1 cellular context compared by ENCODE assay signal in the genomic region with DNA sequence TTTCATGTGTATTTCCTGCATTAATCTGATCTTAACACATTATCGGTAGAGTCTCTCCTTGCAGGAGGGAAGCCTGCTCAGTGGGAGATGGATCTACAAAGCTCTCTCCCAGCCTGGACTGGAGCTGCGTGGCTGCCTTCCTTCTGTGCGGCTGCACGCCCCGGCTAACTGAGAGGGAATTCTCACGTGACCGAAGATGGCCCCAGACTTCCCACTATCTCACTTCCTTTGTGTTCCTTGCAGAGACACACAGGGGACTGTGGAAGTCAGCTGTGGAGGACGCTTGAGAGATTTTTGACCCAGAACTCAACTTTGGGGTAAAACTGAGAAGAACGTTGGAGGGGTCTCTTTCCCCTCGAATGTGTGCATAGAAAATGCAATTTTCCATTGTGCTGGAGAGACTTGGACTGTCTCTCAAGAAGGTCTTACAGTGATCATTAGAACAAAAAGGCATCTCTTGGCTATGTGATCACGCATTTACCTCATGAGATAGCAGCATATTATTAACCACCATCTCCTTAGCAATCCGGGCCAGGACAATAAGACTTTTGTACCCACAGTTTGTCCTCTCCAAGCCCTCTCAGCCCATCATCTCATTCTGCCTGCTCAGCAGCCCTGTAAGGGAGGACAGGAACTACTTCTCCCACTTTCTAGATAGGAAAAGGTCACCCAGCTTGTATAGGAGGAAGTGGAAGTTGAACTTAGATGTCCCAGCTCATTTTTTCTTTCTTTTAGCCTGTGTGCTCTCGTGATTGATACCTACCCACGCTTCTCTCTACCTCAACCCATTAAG.
TF ChIP-seq lines count a peak whose summit lies in the region.

No MANE protein-coding gene starts in this region.

TF ChIP-seq in K562, 482 proteins besides CTCF, POLR2A, EP300 and RAD21 (continued from another document and continues in another):
- TF ChIP-seq, protein P1, sequence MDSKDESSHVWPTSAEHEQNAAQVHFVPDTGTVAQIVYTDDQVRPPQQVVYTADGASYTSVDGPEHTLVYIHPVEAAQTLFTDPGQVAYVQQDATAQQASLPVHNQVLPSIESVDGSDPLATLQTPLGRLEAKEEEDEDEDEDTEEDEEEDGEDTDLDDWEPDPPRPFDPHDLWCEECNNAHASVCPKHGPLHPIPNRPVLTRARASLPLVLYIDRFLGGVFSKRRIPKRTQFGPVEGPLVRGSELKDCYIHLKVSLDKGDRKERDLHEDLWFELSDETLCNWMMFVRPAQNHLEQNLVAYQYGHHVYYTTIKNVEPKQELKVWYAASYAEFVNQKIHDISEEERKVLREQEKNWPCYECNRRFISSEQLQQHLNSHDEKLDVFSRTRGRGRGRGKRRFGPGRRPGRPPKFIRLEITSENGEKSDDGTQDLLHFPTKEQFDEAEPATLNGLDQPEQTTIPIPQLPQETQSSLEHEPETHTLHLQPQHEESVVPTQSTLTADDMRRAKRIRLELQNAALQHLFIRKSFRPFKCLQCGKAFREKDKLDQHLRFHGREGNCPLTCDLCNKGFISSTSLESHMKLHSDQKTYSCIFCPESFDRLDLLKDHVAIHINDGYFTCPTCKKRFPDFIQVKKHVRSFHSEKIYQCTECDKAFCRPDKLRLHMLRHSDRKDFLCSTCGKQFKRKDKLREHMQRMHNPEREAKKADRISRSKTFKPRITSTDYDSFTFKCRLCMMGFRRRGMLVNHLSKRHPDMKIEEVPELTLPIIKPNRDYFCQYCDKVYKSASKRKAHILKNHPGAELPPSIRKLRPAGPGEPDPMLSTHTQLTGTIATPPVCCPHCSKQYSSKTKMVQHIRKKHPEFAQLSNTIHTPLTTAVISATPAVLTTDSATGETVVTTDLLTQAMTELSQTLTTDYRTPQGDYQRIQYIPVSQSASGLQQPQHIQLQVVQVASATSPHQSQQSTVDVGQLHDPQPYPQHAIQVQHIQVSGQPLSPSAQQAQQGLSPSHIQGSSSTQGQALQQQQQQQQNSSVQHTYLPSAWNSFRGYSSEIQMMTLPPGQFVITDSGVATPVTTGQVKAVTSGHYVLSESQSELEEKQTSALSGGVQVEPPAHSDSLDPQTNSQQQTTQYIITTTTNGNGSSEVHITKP (IDR thresholded peaks at IDR 0.05; ENCODE audit: partially characterized antibody) = no peak
- peak; percentile 44; the same call in 1 of the 2 replicates for TF ChIP-seq MTA3 (IDR thresholded peaks at IDR 0.05; ENCODE audit: borderline replicate concordance)
- no peak for TF ChIP-seq ZFX (CRISPR knock-in tag; IDR thresholded peaks at IDR 0.05)
- TF ChIP-seq FUS (optimal IDR thresholded peaks at IDR 0.05; ENCODE audit: low read depth, low read length) = no peak
- TF ChIP-seq FOXA3 (CRISPR knock-in tag; conservative IDR thresholded peaks at IDR 0.05 in 1 of 2, IDR thresholded peaks at IDR 0.05 in 1 of 2) = no peak
- TF ChIP-seq, protein P2, sequence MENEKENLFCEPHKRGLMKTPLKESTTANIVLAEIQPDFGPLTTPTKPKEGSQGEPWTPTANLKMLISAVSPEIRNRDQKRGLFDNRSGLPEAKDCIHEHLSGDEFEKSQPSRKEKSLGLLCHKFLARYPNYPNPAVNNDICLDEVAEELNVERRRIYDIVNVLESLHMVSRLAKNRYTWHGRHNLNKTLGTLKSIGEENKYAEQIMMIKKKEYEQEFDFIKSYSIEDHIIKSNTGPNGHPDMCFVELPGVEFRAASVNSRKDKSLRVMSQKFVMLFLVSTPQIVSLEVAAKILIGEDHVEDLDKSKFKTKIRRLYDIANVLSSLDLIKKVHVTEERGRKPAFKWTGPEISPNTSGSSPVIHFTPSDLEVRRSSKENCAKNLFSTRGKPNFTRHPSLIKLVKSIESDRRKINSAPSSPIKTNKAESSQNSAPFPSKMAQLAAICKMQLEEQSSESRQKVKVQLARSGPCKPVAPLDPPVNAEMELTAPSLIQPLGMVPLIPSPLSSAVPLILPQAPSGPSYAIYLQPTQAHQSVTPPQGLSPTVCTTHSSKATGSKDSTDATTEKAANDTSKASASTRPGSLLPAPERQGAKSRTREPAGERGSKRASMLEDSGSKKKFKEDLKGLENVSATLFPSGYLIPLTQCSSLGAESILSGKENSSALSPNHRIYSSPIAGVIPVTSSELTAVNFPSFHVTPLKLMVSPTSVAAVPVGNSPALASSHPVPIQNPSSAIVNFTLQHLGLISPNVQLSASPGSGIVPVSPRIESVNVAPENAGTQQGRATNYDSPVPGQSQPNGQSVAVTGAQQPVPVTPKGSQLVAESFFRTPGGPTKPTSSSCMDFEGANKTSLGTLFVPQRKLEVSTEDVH (IDR thresholded peaks at IDR 0.05; ENCODE audit: low read depth, partially characterized antibody) = no peak
- TF ChIP-seq ZNF124 (CRISPR knock-in tag; IDR thresholded peaks at IDR 0.05) = no peak
- no peak for TF ChIP-seq OTX1 (CRISPR knock-in tag; IDR thresholded peaks at IDR 0.05)
- TF ChIP-seq TAF7 (tag; IDR thresholded peaks at IDR 0.05) = 0 out of 2 replicates have a peak, but pooled peaks have one; percentile 48
- TF ChIP-seq SIX5 (IDR thresholded peaks at IDR 0.05; ENCODE audit: borderline replicate concordance in 1 of 2, insufficient read depth in 1 of 2, low read depth in 1 of 2, low read length in 2 of 2) = no peak
- TF ChIP-seq NCOA1 (IDR thresholded peaks at IDR 0.05; ENCODE audit: low read depth) = no peak
- TF ChIP-seq PURB (CRISPR knock-in tag; IDR thresholded peaks at IDR 0.05; ENCODE audit: low read depth) = no peak
- TF ChIP-seq, protein P3, sequence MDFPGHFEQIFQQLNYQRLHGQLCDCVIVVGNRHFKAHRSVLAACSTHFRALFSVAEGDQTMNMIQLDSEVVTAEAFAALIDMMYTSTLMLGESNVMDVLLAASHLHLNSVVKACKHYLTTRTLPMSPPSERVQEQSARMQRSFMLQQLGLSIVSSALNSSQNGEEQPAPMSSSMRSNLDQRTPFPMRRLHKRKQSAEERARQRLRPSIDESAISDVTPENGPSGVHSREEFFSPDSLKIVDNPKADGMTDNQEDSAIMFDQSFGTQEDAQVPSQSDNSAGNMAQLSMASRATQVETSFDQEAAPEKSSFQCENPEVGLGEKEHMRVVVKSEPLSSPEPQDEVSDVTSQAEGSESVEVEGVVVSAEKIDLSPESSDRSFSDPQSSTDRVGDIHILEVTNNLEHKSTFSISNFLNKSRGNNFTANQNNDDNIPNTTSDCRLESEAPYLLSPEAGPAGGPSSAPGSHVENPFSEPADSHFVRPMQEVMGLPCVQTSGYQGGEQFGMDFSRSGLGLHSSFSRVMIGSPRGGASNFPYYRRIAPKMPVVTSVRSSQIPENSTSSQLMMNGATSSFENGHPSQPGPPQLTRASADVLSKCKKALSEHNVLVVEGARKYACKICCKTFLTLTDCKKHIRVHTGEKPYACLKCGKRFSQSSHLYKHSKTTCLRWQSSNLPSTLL (IDR thresholded peaks at IDR 0.05) = no peak
- TF ChIP-seq NFYB (IDR thresholded peaks at IDR 0.05; ENCODE audit: extremely low read depth, insufficient read length) = no peak
- no peak for TF ChIP-seq POLR3A (IDR thresholded peaks at IDR 0.05; ENCODE audit: borderline replicate concordance, extremely low read depth, insufficient read depth, insufficient read length)
- TF ChIP-seq ZNF561 (CRISPR knock-in tag; conservative IDR thresholded peaks at IDR 0.05) = no peak
- TF ChIP-seq NR2F6 (CRISPR knock-in tag; IDR thresholded peaks at IDR 0.05) = no peak
- TF ChIP-seq, protein P4, sequence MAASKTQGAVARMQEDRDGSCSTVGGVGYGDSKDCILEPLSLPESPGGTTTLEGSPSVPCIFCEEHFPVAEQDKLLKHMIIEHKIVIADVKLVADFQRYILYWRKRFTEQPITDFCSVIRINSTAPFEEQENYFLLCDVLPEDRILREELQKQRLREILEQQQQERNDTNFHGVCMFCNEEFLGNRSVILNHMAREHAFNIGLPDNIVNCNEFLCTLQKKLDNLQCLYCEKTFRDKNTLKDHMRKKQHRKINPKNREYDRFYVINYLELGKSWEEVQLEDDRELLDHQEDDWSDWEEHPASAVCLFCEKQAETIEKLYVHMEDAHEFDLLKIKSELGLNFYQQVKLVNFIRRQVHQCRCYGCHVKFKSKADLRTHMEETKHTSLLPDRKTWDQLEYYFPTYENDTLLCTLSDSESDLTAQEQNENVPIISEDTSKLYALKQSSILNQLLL (CRISPR knock-in tag; IDR thresholded peaks at IDR 0.05; ENCODE audit: borderline replicate concordance) = no peak
- no peak for TF ChIP-seq ZSCAN32 (CRISPR knock-in tag; IDR thresholded peaks at IDR 0.05)
- TF ChIP-seq MYC (IDR thresholded peaks at IDR 0.05; ENCODE audit: low read depth, low read length) = peak; percentile 71
- no peak for TF ChIP-seq MYC (CRISPR knock-in tag; IDR thresholded peaks at IDR 0.05; ENCODE audit: borderline replicate concordance, low read depth)
- TF ChIP-seq ZNF764 (CRISPR knock-in tag; IDR thresholded peaks at IDR 0.05; ENCODE audit: low read depth) = no peak
- TF ChIP-seq MTA2 (IDR thresholded peaks at IDR 0.05; ENCODE audit: low read depth) = no peak
- no peak for TF ChIP-seq BRD4 (IDR thresholded peaks at IDR 0.05)
- TF ChIP-seq, protein P5, sequence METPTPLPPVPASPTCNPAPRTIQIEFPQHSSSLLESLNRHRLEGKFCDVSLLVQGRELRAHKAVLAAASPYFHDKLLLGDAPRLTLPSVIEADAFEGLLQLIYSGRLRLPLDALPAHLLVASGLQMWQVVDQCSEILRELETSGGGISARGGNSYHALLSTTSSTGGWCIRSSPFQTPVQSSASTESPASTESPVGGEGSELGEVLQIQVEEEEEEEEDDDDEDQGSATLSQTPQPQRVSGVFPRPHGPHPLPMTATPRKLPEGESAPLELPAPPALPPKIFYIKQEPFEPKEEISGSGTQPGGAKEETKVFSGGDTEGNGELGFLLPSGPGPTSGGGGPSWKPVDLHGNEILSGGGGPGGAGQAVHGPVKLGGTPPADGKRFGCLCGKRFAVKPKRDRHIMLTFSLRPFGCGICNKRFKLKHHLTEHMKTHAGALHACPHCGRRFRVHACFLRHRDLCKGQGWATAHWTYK (CRISPR knock-in tag; IDR thresholded peaks at IDR 0.05) = peak; percentile 30; the same call in 1 of the 2 replicates
- TF ChIP-seq, protein P6, sequence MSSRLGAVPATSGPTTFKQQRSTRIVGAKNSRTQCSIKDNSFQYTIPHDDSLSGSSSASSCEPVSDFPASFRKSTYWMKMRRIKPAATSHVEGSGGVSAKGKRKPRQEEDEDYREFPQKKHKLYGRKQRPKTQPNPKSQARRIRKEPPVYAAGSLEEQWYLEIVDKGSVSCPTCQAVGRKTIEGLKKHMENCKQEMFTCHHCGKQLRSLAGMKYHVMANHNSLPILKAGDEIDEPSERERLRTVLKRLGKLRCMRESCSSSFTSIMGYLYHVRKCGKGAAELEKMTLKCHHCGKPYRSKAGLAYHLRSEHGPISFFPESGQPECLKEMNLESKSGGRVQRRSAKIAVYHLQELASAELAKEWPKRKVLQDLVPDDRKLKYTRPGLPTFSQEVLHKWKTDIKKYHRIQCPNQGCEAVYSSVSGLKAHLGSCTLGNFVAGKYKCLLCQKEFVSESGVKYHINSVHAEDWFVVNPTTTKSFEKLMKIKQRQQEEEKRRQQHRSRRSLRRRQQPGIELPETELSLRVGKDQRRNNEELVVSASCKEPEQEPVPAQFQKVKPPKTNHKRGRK (tag; IDR thresholded peaks at IDR 0.05) = no peak; the same call in 1 of the 2 replicates
- TF ChIP-seq, protein P7, sequence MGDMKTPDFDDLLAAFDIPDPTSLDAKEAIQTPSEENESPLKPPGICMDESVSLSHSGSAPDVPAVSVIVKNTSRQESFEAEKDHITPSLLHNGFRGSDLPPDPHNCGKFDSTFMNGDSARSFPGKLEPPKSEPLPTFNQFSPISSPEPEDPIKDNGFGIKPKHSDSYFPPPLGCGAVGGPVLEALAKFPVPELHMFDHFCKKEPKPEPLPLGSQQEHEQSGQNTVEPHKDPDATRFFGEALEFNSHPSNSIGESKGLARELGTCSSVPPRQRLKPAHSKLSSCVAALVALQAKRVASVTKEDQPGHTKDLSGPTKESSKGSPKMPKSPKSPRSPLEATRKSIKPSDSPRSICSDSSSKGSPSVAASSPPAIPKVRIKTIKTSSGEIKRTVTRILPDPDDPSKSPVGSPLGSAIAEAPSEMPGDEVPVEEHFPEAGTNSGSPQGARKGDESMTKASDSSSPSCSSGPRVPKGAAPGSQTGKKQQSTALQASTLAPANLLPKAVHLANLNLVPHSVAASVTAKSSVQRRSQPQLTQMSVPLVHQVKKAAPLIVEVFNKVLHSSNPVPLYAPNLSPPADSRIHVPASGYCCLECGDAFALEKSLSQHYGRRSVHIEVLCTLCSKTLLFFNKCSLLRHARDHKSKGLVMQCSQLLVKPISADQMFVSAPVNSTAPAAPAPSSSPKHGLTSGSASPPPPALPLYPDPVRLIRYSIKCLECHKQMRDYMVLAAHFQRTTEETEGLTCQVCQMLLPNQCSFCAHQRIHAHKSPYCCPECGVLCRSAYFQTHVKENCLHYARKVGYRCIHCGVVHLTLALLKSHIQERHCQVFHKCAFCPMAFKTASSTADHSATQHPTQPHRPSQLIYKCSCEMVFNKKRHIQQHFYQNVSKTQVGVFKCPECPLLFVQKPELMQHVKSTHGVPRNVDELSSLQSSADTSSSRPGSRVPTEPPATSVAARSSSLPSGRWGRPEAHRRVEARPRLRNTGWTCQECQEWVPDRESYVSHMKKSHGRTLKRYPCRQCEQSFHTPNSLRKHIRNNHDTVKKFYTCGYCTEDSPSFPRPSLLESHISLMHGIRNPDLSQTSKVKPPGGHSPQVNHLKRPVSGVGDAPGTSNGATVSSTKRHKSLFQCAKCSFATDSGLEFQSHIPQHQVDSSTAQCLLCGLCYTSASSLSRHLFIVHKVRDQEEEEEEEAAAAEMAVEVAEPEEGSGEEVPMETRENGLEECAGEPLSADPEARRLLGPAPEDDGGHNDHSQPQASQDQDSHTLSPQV (IDR thresholded peaks at IDR 0.05) = peak; percentile 94
- TF ChIP-seq, protein P8, sequence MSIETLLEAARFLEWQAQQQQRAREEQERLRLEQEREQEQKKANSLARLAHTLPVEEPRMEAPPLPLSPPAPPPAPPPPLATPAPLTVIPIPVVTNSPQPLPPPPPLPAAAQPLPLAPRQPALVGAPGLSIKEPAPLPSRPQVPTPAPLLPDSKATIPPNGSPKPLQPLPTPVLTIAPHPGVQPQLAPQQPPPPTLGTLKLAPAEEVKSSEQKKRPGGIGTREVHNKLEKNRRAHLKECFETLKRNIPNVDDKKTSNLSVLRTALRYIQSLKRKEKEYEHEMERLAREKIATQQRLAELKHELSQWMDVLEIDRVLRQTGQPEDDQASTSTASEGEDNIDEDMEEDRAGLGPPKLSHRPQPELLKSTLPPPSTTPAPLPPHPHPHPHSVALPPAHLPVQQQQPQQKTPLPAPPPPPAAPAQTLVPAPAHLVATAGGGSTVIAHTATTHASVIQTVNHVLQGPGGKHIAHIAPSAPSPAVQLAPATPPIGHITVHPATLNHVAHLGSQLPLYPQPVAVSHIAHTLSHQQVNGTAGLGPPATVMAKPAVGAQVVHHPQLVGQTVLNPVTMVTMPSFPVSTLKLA (conservative IDR thresholded peaks at IDR 0.05) = peak; percentile 14 to 38; a peak in 1 of 4 replicates
- TF ChIP-seq GABPA (tag; conservative IDR thresholded peaks at IDR 0.05; ENCODE audit: low read depth) = peak; percentile 62
- TF ChIP-seq MCM7 (IDR thresholded peaks at IDR 0.05) = no peak
- no peak; the same call in 1 of the 2 replicates for TF ChIP-seq ZC3H11A (IDR thresholded peaks at IDR 0.05; ENCODE audit: low read depth, low read length)
- TF ChIP-seq ZFP30 (CRISPR knock-in tag; IDR thresholded peaks at IDR 0.05; ENCODE audit: borderline replicate concordance) = no peak
- no peak for TF ChIP-seq MXI1 (IDR thresholded peaks at IDR 0.05; ENCODE audit: low read depth, low read length)
- TF ChIP-seq COPS2 (conservative IDR thresholded peaks at IDR 0.05) = no peak
- no peak for TF ChIP-seq PRMT5 (CRISPR knock-in tag; IDR thresholded peaks at IDR 0.05)
- TF ChIP-seq FOS (IDR thresholded peaks at IDR 0.05; ENCODE audit: extremely low read depth, insufficient read length) = no peak
- no peak for TF ChIP-seq RNF2 (IDR thresholded peaks at IDR 0.05)
- TF ChIP-seq ELF4 (CRISPR knock-in tag; IDR thresholded peaks at IDR 0.05) = no peak
- no peak for TF ChIP-seq POU5F1 (IDR thresholded peaks at IDR 0.05; ENCODE audit: borderline replicate concordance, low read depth, low read length, partially characterized antibody)
- no peak for TF ChIP-seq KLF1 (tag; IDR thresholded peaks at IDR 0.05)
- no peak for TF ChIP-seq ZBTB8A (IDR thresholded peaks at IDR 0.05; ENCODE audit: partially characterized antibody)
- no peak for TF ChIP-seq ZNF77 (CRISPR knock-in tag; IDR thresholded peaks at IDR 0.05)
